ENCODE assay signal across 8 cellular contexts in genomic region chr4:40264995-40265909, GRCh38.
A peak's percentile ranks its signal among the peaks of the same experiment; 100 is the strongest.
DNase-seq lines count a peak whose midpoint lies in the region; ATAC-seq and TF ChIP-seq lines count a peak whose summit lies in the region.

No MANE protein-coding gene starts in this region.

- CTCF ChIA-PET in activated CD4-positive, alpha-beta memory T cell treated with anti-CD3 and anti-CD28 coated beads for 36 hours (lab: Charles Lee): interaction anchor here (1.0 kb wide), 2 partner anchors 40 to 44 kb away, joined by 3 read pairs; no protein-coding TSS in a partner anchor
- CTCF ChIA-PET in activated CD4-positive, alpha-beta memory T cell treated with anti-CD3 and anti-CD28 coated beads, Interleukin-2, amount 10 ng/mL, durations not matched to agents 7 days and 5 days (lab: Charles Lee): interaction anchor here (1.0 kb wide), 1 partner anchor 52 kb away, joined by 3 read pairs; no protein-coding TSS in a partner anchor
- CTCF ChIA-PET in Calu3 (lab: Charles Lee): no interaction called here

- H3K36me3 Mint-ChIP-seq in activated CD4-positive, alpha-beta memory T cell treated with anti-CD3 and anti-CD28 coated beads for 36 hours: no peaks in the 10 kb centered on the region
- no peaks in the 10 kb centered on the region for H3K36me3 Mint-ChIP-seq in activated CD4-positive, alpha-beta memory T cell treated with anti-CD3 and anti-CD28 coated beads, Interleukin-2, amount 10 ng/mL, durations not matched to agents 7 days and 5 days (ENCODE audit: low read depth)
- no peaks in the 10 kb centered on the region for H3K36me3 Mint-ChIP-seq in activated naive CD8-positive, alpha-beta T cell treated with anti-CD3 and anti-CD28 coated beads, Interleukin-2, amount 50 U/mL, for 24 hours (ENCODE audit: low read depth)
- no peaks in the 10 kb centered on the region for H3K36me3 Mint-ChIP-seq in osteocyte (ENCODE audit: unreplicated experiment)
- no peaks in the 10 kb centered on the region for H3K36me3 Mint-ChIP-seq in Calu3 (ENCODE audit: insufficient read depth, unreplicated experiment)

- H3K4me1 Mint-ChIP-seq in activated CD4-positive, alpha-beta memory T cell treated with anti-CD3 and anti-CD28 coated beads for 36 hours (ENCODE audit: low read depth): peaks cover 23% of the 10 kb centered on the region
- peaks cover 14% of the 10 kb centered on the region for H3K4me1 Mint-ChIP-seq in activated CD4-positive, alpha-beta memory T cell treated with anti-CD3 and anti-CD28 coated beads, Interleukin-2, amount 10 ng/mL, durations not matched to agents 7 days and 5 days
- H3K4me1 Mint-ChIP-seq in activated naive CD8-positive, alpha-beta T cell treated with anti-CD3 and anti-CD28 coated beads, Interleukin-2, amount 50 U/mL, for 24 hours: peaks cover 66% of the 10 kb centered on the region
- H3K4me1 Mint-ChIP-seq in osteocyte (ENCODE audit: unreplicated experiment) (peaks cover 21% of the 10 kb centered on the region), Calu3 (ENCODE audit: low read depth, unreplicated experiment) (peaks cover 8% of the 10 kb centered on the region)

- H3K27me3 Mint-ChIP-seq in activated CD4-positive, alpha-beta memory T cell treated with anti-CD3 and anti-CD28 coated beads for 36 hours: no peaks in the 10 kb centered on the region
- no peaks in the 10 kb centered on the region for H3K27me3 Mint-ChIP-seq in activated CD4-positive, alpha-beta memory T cell treated with anti-CD3 and anti-CD28 coated beads, Interleukin-2, amount 10 ng/mL, durations not matched to agents 7 days and 5 days
- H3K27me3 Mint-ChIP-seq in activated naive CD8-positive, alpha-beta T cell treated with anti-CD3 and anti-CD28 coated beads, Interleukin-2, amount 50 U/mL, for 24 hours: no peaks in the 10 kb centered on the region
- H3K27me3 Mint-ChIP-seq in osteocyte (ENCODE audit: unreplicated experiment): no peaks in the 10 kb centered on the region
- H3K27me3 Mint-ChIP-seq in Calu3 (ENCODE audit: unreplicated experiment): no peaks in the 10 kb centered on the region

- H3K27ac Mint-ChIP-seq in activated CD4-positive, alpha-beta memory T cell treated with anti-CD3 and anti-CD28 coated beads for 36 hours: peak overlapping the region; percentile 72
- H3K27ac Mint-ChIP-seq in activated CD4-positive, alpha-beta memory T cell treated with anti-CD3 and anti-CD28 coated beads, Interleukin-2, amount 10 ng/mL, durations not matched to agents 7 days and 5 days: no peak overlapping the region
- H3K27ac Mint-ChIP-seq in activated naive CD8-positive, alpha-beta T cell treated with anti-CD3 and anti-CD28 coated beads, Interleukin-2, amount 50 U/mL, for 24 hours: peak overlapping the region; percentile 91
- H3K27ac Mint-ChIP-seq in osteocyte (ENCODE audit: unreplicated experiment) (peak overlapping the region; percentile 74), Calu3 (ENCODE audit: unreplicated experiment) (no peak overlapping the region)

- BruUV-seq in Calu3 (replicated peaks; lab: Mats Ljungman, UMichigan): no TSS peak

- H3K4me3 Mint-ChIP-seq in activated CD4-positive, alpha-beta memory T cell treated with anti-CD3 and anti-CD28 coated beads for 36 hours: peak overlapping the region; percentile 47
- no peak overlapping the region for H3K4me3 Mint-ChIP-seq in activated CD4-positive, alpha-beta memory T cell treated with anti-CD3 and anti-CD28 coated beads, Interleukin-2, amount 10 ng/mL, durations not matched to agents 7 days and 5 days
- peak overlapping the region; percentile 79 for H3K4me3 Mint-ChIP-seq in activated naive CD8-positive, alpha-beta T cell treated with anti-CD3 and anti-CD28 coated beads, Interleukin-2, amount 50 U/mL, for 24 hours
- H3K4me3 Mint-ChIP-seq in osteocyte (ENCODE audit: unreplicated experiment): no peak overlapping the region
- no peak overlapping the region for H3K4me3 Mint-ChIP-seq in Calu3 (ENCODE audit: low read depth, unreplicated experiment)

- ATAC-seq in activated naive CD8-positive, alpha-beta T cell treated with anti-CD3 and anti-CD28 coated beads, Interleukin-2, amount 50 U/mL, for 24 hours: peak; percentile 58
- no peak for ATAC-seq in omental fat pad (ENCODE audit: low FRiP score)

- no peak for TF ChIP-seq CTCF in osteocyte (IDR thresholded peaks at IDR 0.05)
- TF ChIP-seq CTCF in Calu3 (IDR thresholded peaks at IDR 0.05; ENCODE audit: unreplicated experiment): no peak
- no peak for TF ChIP-seq CTCF in omental fat pad (IDR thresholded peaks at IDR 0.05)

- POLR2A ChIA-PET in activated CD4-positive, alpha-beta memory T cell treated with anti-CD3 and anti-CD28 coated beads for 36 hours (lab: Charles Lee): no interaction called here
- POLR2A ChIA-PET in activated CD4-positive, alpha-beta memory T cell treated with anti-CD3 and anti-CD28 coated beads, Interleukin-2, amount 10 ng/mL, durations not matched to agents 7 days and 5 days (lab: Charles Lee): no interaction called here

- intact Hi-C loops in activated CD4-positive, alpha-beta memory T cell treated with anti-CD3 and anti-CD28 coated beads for 36 hours (cut with micrococcal nuclease): no loop called here
- intact Hi-C loops in Calu3 (cut with micrococcal nuclease; ENCODE audit: unreplicated experiment): no loop called here

- no peaks in the 10 kb centered on the region for H3K9me3 Mint-ChIP-seq in activated CD4-positive, alpha-beta memory T cell treated with anti-CD3 and anti-CD28 coated beads for 36 hours
- peaks cover 4% of the 10 kb centered on the region for H3K9me3 Mint-ChIP-seq in activated CD4-positive, alpha-beta memory T cell treated with anti-CD3 and anti-CD28 coated beads, Interleukin-2, amount 10 ng/mL, durations not matched to agents 7 days and 5 days
- peaks cover 4% of the 10 kb centered on the region for H3K9me3 Mint-ChIP-seq in activated naive CD8-positive, alpha-beta T cell treated with anti-CD3 and anti-CD28 coated beads, Interleukin-2, amount 50 U/mL, for 24 hours
- H3K9me3 Mint-ChIP-seq in osteocyte (ENCODE audit: unreplicated experiment): no peaks in the 10 kb centered on the region
- no peaks in the 10 kb centered on the region for H3K9me3 Mint-ChIP-seq in Calu3 (ENCODE audit: low read depth, unreplicated experiment)

- no peak for DNase-seq in activated CD4-positive, alpha-beta memory T cell treated with anti-CD3 and anti-CD28 coated beads for 36 hours
- no peak for DNase-seq in activated CD4-positive, alpha-beta memory T cell treated with anti-CD3 and anti-CD28 coated beads, Interleukin-2, amount 10 ng/mL, durations not matched to agents 7 days and 5 days
- peak; percentile 38 for DNase-seq in NCI-H146 treated with DMSO at 0.1 percent for 48 hours (lab: John Stamatoyannopoulos, UW; ENCODE audit: unreplicated experiment)
- peak; percentile 48 for DNase-seq in activated naive CD8-positive, alpha-beta T cell treated with anti-CD3 and anti-CD28 coated beads, Interleukin-2, amount 50 U/mL, for 24 hours
- DNase-seq in osteocyte (ENCODE audit: extremely low spot score, unreplicated experiment): peak; percentile 85
- no peak for DNase-seq in Calu3
- no peak for DNase-seq in GM19238 (ENCODE audit: insufficient read length, low spot score)
- no peak for DNase-seq in omental fat pad (ENCODE audit: low spot score)

Comparison
In these comparisons a context has a peak if more than half of its experiments do, and no peak if none do; other contexts are left out.
1. H3K27ac Mint-ChIP-seq: peak in activated CD4-positive, alpha-beta memory T cell treated with anti-CD3 and anti-CD28 coated beads for 36 hours (single experiment), activated naive CD8-positive, alpha-beta T cell treated with anti-CD3 and anti-CD28 coated beads, Interleukin-2, amount 50 U/mL, for 24 hours (single experiment) and osteocyte (single experiment); none in activated CD4-positive, alpha-beta memory T cell treated with anti-CD3 and anti-CD28 coated beads, Interleukin-2, amount 10 ng/mL, durations not matched to agents 7 days and 5 days (single experiment) and Calu3 (single experiment).
2. H3K4me3 Mint-ChIP-seq: peak in activated CD4-positive, alpha-beta memory T cell treated with anti-CD3 and anti-CD28 coated beads for 36 hours (single experiment) and activated naive CD8-positive, alpha-beta T cell treated with anti-CD3 and anti-CD28 coated beads, Interleukin-2, amount 50 U/mL, for 24 hours (single experiment); none in activated CD4-positive, alpha-beta memory T cell treated with anti-CD3 and anti-CD28 coated beads, Interleukin-2, amount 10 ng/mL, durations not matched to agents 7 days and 5 days (single experiment), osteocyte (single experiment) and Calu3 (single experiment).
3. DNase-seq: peak in NCI-H146 treated with DMSO at 0.1 percent for 48 hours (single experiment), activated naive CD8-positive, alpha-beta T cell treated with anti-CD3 and anti-CD28 coated beads, Interleukin-2, amount 50 U/mL, for 24 hours (single experiment) and osteocyte (single experiment); none in activated CD4-positive, alpha-beta memory T cell treated with anti-CD3 and anti-CD28 coated beads for 36 hours (single experiment), activated CD4-positive, alpha-beta memory T cell treated with anti-CD3 and anti-CD28 coated beads, Interleukin-2, amount 10 ng/mL, durations not matched to agents 7 days and 5 days (single experiment), Calu3 (single experiment), GM19238 (single experiment) and omental fat pad (single experiment).